26 cellular contexts compared by ENCODE assay signal in the genomic region with DNA sequence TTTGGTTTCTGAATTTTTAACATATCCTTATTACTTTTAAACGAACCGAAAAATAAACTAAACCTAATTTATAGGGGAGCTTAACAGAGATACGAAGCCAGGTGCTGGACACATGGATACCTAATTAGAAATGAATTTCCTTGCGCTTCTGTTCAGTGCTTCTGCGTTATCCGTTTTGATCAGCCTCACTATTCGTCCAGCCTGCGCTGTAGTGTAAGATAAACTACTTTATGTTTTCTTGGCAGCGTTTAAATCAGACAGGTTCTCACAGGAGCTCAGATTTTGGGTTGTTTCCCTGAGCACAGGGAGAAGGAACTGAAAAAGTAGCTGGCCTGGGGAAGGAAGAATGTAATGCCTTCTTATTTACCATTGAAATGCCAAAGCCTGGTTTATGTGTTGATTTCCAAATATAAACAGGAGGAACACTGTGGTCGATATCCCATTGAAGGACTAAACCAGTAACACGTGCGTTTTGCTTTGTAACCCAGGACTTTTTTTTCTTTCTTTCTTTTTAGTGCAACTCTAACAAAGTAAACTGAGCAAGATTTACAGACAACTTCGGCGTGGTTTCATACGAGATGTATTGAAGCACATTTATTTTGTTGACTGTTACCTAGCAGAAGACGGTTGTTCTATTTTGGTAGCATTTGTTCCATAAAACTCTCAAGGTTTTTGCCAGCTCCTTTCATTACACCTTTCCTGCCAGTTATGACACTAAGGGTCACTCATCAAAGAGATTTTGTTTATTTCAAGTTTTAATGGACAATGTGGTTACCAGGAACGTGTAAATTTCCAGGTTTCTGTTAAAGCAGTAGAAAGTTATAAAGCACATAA.
A peak's percentile ranks its signal among the peaks of the same experiment; 100 is the strongest.
DNase-seq lines count a peak whose midpoint lies in the region; ATAC-seq, FAIRE-seq and TF ChIP-seq lines count a peak whose summit lies in the region.
"Had no signal": no experiment of that assay in that cellular context is flagged by ENCODE, and none has a peak within 500 bp of the region (broad histone marks: within the 10 kb centered on the region; RNA-seq: fewer than 3 reads in every experiment).

No MANE protein-coding gene starts in this region.

- 44% methylated on average over 17 of the region's 17 CpGs for WGBS in HepG2 (ENCODE audit: low lambda C conversion rate)
- 51% methylated on average over 17 of the region's 17 CpGs for WGBS in right lobe of liver (ENCODE audit: insufficient coverage, low coverage, low lambda C conversion rate, missing lambda C conversion rate)

- peaks cover 4% of the 10 kb centered on the region for H3K9me3 Mint-ChIP-seq in nephron progenitor cell
- H3K9me3 Mint-ChIP-seq in activated T-helper 2 cell treated with anti-CD3 and anti-CD28 coated beads, Interferon-gamma antibody, Interleukin-2, Interleukin-4, amounts not matched to agents 10 μg/mL and 5 μg/mL and 100 μg/mL, durations not matched to agents 14 hours and 24 hours and 36 hours = no peaks in the 10 kb centered on the region
- H3K9me3 Mint-ChIP-seq: activated CD4-positive, alpha-beta memory T cell treated with anti-CD3 and anti-CD28 coated beads for 36 hours; activated naive CD4-positive, alpha-beta T cell treated with anti-CD3 and anti-CD28 coated beads, Interleukin-2, amount 50 U/mL, for 72 hours; activated T-cell treated with anti-CD3 and anti-CD28 coated beads, Interleukin-2, amount 50 U/mL, for 4 hours; brain; dendritic cell treated with granulocyte-macrophage colony-stimulating factor and Interleukin-4, amounts not matched to agents 40 ng/mL and 50 ng/mL, for 4 days; memory B cell; neural crest cell; stimulated activated memory B cell treated with anti-CD40 and anti-IgM and Interleukin-4, amounts not matched to agents 10 μg/mL and 1 μg/mL and 100 μg/mL, for 72 hours; type B pancreatic cell had no signal

- TF ChIP-seq RAD21 in HepG2 (CRISPR knock-in tag; IDR thresholded peaks at IDR 0.05) = no peak

- H3K4me3 Mint-ChIP-seq in nephron progenitor cell = peak overlapping the region; percentile 61
- H3K4me3 Mint-ChIP-seq in activated T-helper 2 cell treated with anti-CD3 and anti-CD28 coated beads, Interferon-gamma antibody, Interleukin-2, Interleukin-4, amounts not matched to agents 10 μg/mL and 5 μg/mL and 100 μg/mL, durations not matched to agents 14 hours and 24 hours and 36 hours (ENCODE audit: low read depth) = no peak overlapping the region
- H3K4me3 Mint-ChIP-seq: activated CD4-positive, alpha-beta memory T cell treated with anti-CD3 and anti-CD28 coated beads for 36 hours; activated T-cell treated with anti-CD3 and anti-CD28 coated beads, Interleukin-2, amount 50 U/mL, for 4 hours; dendritic cell treated with granulocyte-macrophage colony-stimulating factor and Interleukin-4, amounts not matched to agents 40 ng/mL and 50 ng/mL, for 4 days; immature natural killer cell; memory B cell; neural crest cell; stimulated activated memory B cell treated with anti-CD40 and anti-IgM and Interleukin-4, amounts not matched to agents 10 μg/mL and 1 μg/mL and 100 μg/mL, for 72 hours had no signal

- no peak for TF ChIP-seq POLR2A in HepG2 (IDR thresholded peaks at IDR 0.05; ENCODE audit: insufficient read depth in 1 of 2, low read depth in 2 of 2, low read length in 2 of 2)
- no peak for TF ChIP-seq POLR2A in right lobe of liver (IDR thresholded peaks at IDR 0.05)

- no peak overlapping the region for H3K4me2 ChIP-seq in HepG2 (ENCODE audit: low read depth, low read length)

- POLR2A ChIA-PET in HepG2 (lab: Yijun Ruan, JAX) = no interaction called here

- peak overlapping the region; percentile 99 for H3K27ac Mint-ChIP-seq in nephron progenitor cell
- H3K27ac Mint-ChIP-seq in activated T-helper 2 cell treated with anti-CD3 and anti-CD28 coated beads, Interferon-gamma antibody, Interleukin-2, Interleukin-4, amounts not matched to agents 10 μg/mL and 5 μg/mL and 100 μg/mL, durations not matched to agents 14 hours and 24 hours and 36 hours = no peak overlapping the region
- H3K27ac Mint-ChIP-seq: activated CD4-positive, alpha-beta memory T cell treated with anti-CD3 and anti-CD28 coated beads for 36 hours; activated naive CD4-positive, alpha-beta T cell treated with anti-CD3 and anti-CD28 coated beads, Interleukin-2, amount 50 U/mL, for 72 hours; brain; dendritic cell treated with granulocyte-macrophage colony-stimulating factor and Interleukin-4, amounts not matched to agents 40 ng/mL and 50 ng/mL, for 4 days; immature natural killer cell; memory B cell; stimulated activated memory B cell treated with anti-CD40 and anti-IgM and Interleukin-4, amounts not matched to agents 10 μg/mL and 1 μg/mL and 100 μg/mL, for 72 hours; type B pancreatic cell had no signal

- H3K4me1 ChIP-seq in HepG2 (ENCODE audit: insufficient read depth, low read length) (no peaks in the 10 kb centered on the region), right lobe of liver (no peaks in the 10 kb centered on the region)

- no peak overlapping the region for H3K27ac ChIP-seq in HepG2 (ENCODE audit: extremely low read length, insufficient read depth, low read length)
- H3K27ac ChIP-seq in right lobe of liver = no peak overlapping the region
- H3K27ac ChIP-seq: C4-2B, esophagus muscularis mucosa had no signal

- no peak overlapping the region for H3K9ac ChIP-seq in HepG2 (ENCODE audit: insufficient read depth, low read depth, low read length)

- H3K79me2 ChIP-seq in HepG2 (ENCODE audit: insufficient read depth, low read length) = no peaks in the 10 kb centered on the region

- H2AFZ ChIP-seq in HepG2 (ENCODE audit: low read length) = no peak overlapping the region

- H3K27me3 ChIP-seq in HepG2 (ENCODE audit: control insufficient read depth in 1 of 2, insufficient read depth in 2 of 2, low read length in 2 of 2) (peaks cover 0 to 19% of the 10 kb centered on the region in 2 experiments; a peak in 2 of 5 replicates), right lobe of liver (no peaks in the 10 kb centered on the region)

- peaks cover 59% of the 10 kb centered on the region for H3K4me1 Mint-ChIP-seq in nephron progenitor cell
- no peaks in the 10 kb centered on the region for H3K4me1 Mint-ChIP-seq in activated T-helper 2 cell treated with anti-CD3 and anti-CD28 coated beads, Interferon-gamma antibody, Interleukin-2, Interleukin-4, amounts not matched to agents 10 μg/mL and 5 μg/mL and 100 μg/mL, durations not matched to agents 14 hours and 24 hours and 36 hours (ENCODE audit: low read depth)
- H3K4me1 Mint-ChIP-seq: brain; immature natural killer cell; memory B cell; stimulated activated memory B cell treated with anti-CD40 and anti-IgM and Interleukin-4, amounts not matched to agents 10 μg/mL and 1 μg/mL and 100 μg/mL, for 72 hours had no signal

- TF ChIP-seq CTCF in HepG2 (CRISPR knock-in tag; IDR thresholded peaks at IDR 0.05) = no peak
- TF ChIP-seq CTCF in right lobe of liver (IDR thresholded peaks at IDR 0.05) = no peak
- no peak for TF ChIP-seq CTCF in epithelial cell of esophagus (IDR thresholded peaks at IDR 0.05; ENCODE audit: insufficient read depth, low read depth, low read length, missing control alignments)
- TF ChIP-seq CTCF in nephron progenitor cell (IDR thresholded peaks at IDR 0.05) = no peak

- CTCF ChIA-PET in HepG2 (lab: Yijun Ruan, JAX; ENCODE audit: low intra/inter-chr PET ratio, low total read pairs) = no interaction called here

- ATAC-seq in HepG2 (no peak), right lobe of liver (no peak), GM18868 (IDR thresholded peaks at IDR 0.05; ENCODE audit: unreplicated experiment) (no peak), HG03135 (IDR thresholded peaks at IDR 0.05; ENCODE audit: unreplicated experiment) (no peak)
- ATAC-seq: activated naive CD4-positive, alpha-beta T cell treated with anti-CD3 and anti-CD28 coated beads, Interleukin-2, amount 50 U/mL, for 72 hours; activated T-cell treated with anti-CD3 and anti-CD28 coated beads, Interleukin-2, amount 50 U/mL, for 4 hours; stimulated activated memory B cell treated with anti-CD40 and anti-IgM and Interleukin-4, amounts not matched to agents 10 μg/mL and 1 μg/mL and 100 μg/mL, for 72 hours had no signal

- FAIRE-seq in HepG2 (lab: Jason Lieb, UNC) = peak; percentile 4
- FAIRE-seq: GM12892 had no signal

- H3K4me3 ChIP-seq in HepG2 (replicated peaks in 1 of 3; ENCODE audit: insufficient read depth in 1 of 3, low read depth in 2 of 3, low read length in 3 of 3) (no peak overlapping the region), right lobe of liver (no peak overlapping the region), epithelial cell of esophagus (ENCODE audit: low read length) (peak overlapping the region; percentile 28)

- H3K9me3 ChIP-seq in HepG2 (ENCODE audit: low read length) (no peaks in the 10 kb centered on the region), right lobe of liver (no peaks in the 10 kb centered on the region)
- H3K9me3 ChIP-seq: esophagus muscularis mucosa had no signal

- no TSS peak for BruUV-seq in HepG2 (replicated peaks; lab: Mats Ljungman, UMichigan)

- DNase-seq in HepG2 (ENCODE audit: low spot score) (no peak), right lobe of liver (no peak), epithelial cell of esophagus (ENCODE audit: low read depth) (no peak), nephron progenitor cell (no peak), NCI-H146 (lab: John Stamatoyannopoulos, UW) (no peak)
- DNase-seq in activated T-helper 2 cell treated with anti-CD3 and anti-CD28 coated beads, Interferon-gamma antibody, Interleukin-2, Interleukin-4, amounts not matched to agents 10 μg/mL and 5 μg/mL and 100 μg/mL, durations not matched to agents 14 hours and 24 hours and 36 hours (ENCODE audit: low spot score) = no peak
- DNase-seq: ACHN; activated CD4-positive, alpha-beta memory T cell treated with anti-CD3 and anti-CD28 coated beads for 36 hours; activated T-cell treated with anti-CD3 and anti-CD28 coated beads, Interleukin-2, amount 50 U/mL, for 4 hours; glutamatergic neuron; immature natural killer cell; NCI-H187 treated with DMSO at 0.1 percent for 48 hours; NK-92 treated with Interleukin-12 subunit alpha and Interleukin-12 subunit beta, amount 100 ng/mL, for 24 hours; SW 1271 had no signal

- H3K36me3 ChIP-seq in HepG2 (replicated peaks in 1 of 2; ENCODE audit: control insufficient read depth in 1 of 2, insufficient read depth in 2 of 2, low read length in 2 of 2) = no peaks in the 10 kb centered on the region
- no peaks in the 10 kb centered on the region for H3K36me3 ChIP-seq in right lobe of liver
- H3K36me3 ChIP-seq: esophagus muscularis mucosa had no signal

- no peaks in the 10 kb centered on the region for H4K20me1 ChIP-seq in HepG2 (ENCODE audit: insufficient read depth, low read length)

- H3K27me3 Mint-ChIP-seq in nephron progenitor cell (ENCODE audit: low read depth, poor library complexity) = no peaks in the 10 kb centered on the region
- H3K27me3 Mint-ChIP-seq in activated T-helper 2 cell treated with anti-CD3 and anti-CD28 coated beads, Interferon-gamma antibody, Interleukin-2, Interleukin-4, amounts not matched to agents 10 μg/mL and 5 μg/mL and 100 μg/mL, durations not matched to agents 14 hours and 24 hours and 36 hours (ENCODE audit: low read depth) = peaks cover 28% of the 10 kb centered on the region

- intact Hi-C loops in HepG2 (cut with micrococcal nuclease; ENCODE audit: unreplicated experiment) = no loop called here
- intact Hi-C loops in right lobe of liver (cut with DNase I) = no loop called here
- intact Hi-C loops in activated T-helper 2 cell treated with anti-CD3 and anti-CD28 coated beads, Interferon-gamma antibody, Interleukin-2, Interleukin-4, amounts not matched to agents 10 μg/mL and 5 μg/mL and 100 μg/mL, durations not matched to agents 14 hours and 24 hours and 36 hours (cut with micrococcal nuclease) = no loop called here

- TF ChIP-seq EP300 in HepG2 (IDR thresholded peaks at IDR 0.05; ENCODE audit: low read depth in 2 of 2, low read length in 2 of 2) = no peak
- no peak for TF ChIP-seq EP300 in HepG2 (CRISPR knock-in tag; IDR thresholded peaks at IDR 0.05; ENCODE audit: borderline replicate concordance)

- in situ Hi-C loops in HepG2 (cut with HindIII; ENCODE audit: extremely low pct_ligation_motif_present, low pct_unique_long_range_greater_than_20kb) = no loop called here

- no peaks in the 10 kb centered on the region for H3K36me3 Mint-ChIP-seq in nephron progenitor cell (ENCODE audit: low read depth)
- H3K36me3 Mint-ChIP-seq in activated T-helper 2 cell treated with anti-CD3 and anti-CD28 coated beads, Interferon-gamma antibody, Interleukin-2, Interleukin-4, amounts not matched to agents 10 μg/mL and 5 μg/mL and 100 μg/mL, durations not matched to agents 14 hours and 24 hours and 36 hours (ENCODE audit: low read depth) = no peaks in the 10 kb centered on the region
- H3K36me3 Mint-ChIP-seq: activated CD4-positive, alpha-beta memory T cell treated with anti-CD3 and anti-CD28 coated beads for 36 hours; activated naive CD4-positive, alpha-beta T cell treated with anti-CD3 and anti-CD28 coated beads, Interleukin-2, amount 50 U/mL, for 72 hours; brain; immature natural killer cell; memory B cell; stimulated activated memory B cell treated with anti-CD40 and anti-IgM and Interleukin-4, amounts not matched to agents 10 μg/mL and 1 μg/mL and 100 μg/mL, for 72 hours; type B pancreatic cell had no signal
